In the genomic region with DNA sequence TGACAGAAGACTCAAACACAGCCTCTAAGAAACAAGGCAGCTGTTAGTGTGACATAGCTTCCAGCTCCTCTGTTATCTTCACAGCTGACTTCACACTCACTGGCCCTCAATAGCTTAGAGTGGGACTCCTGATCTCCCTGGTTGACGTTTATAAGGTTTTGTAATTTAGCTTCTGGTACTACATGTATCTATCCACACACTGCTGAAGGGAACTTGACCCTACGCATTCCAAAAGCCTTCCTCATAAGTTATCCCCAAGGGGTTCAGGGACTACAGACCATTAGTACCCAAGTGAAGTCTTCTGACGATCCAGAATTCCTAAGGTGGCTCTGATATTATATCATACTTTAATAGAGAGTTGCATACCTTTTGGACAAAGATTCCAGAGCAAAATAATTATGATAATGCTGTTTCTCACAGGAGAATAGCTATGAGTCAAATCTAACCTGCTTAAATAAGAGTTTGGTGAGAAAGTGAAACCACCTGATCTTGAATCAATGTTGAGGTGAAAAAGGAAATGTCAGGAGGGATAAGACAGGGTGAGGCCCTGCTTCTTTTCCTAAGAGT, we compare ENCODE assay signal across 9 cellular contexts. TPM values are rescaled to one million over a fixed set of nuclear protein-coding genes. Genes with fewer than 3 reads are reported as not detected.
DNase-seq lines count a peak whose midpoint lies in the region; TF ChIP-seq lines count a peak whose summit lies in the region.
"Had no signal": no experiment of that assay in that cellular context is flagged by ENCODE, and none has a peak within 500 bp of the region (broad histone marks: within the 10 kb centered on the region; RNA-seq: fewer than 3 reads in every experiment).

No MANE protein-coding gene starts in this region.

- DNase-seq in AG10803 (ENCODE audit: low read depth) (peak; percentile 71), GM23248 (peak; percentile 52), iris pigment epithelial cell (ENCODE audit: low read depth) (peak; percentile 86), NCI-H1930 (lab: John Stamatoyannopoulos, UW) (no peak), erythroblast (lab: John Stamatoyannopoulos, UW) (no peak), MG63 (no peak), type B pancreatic cell (ENCODE audit: extremely low spot score, unreplicated experiment) (no peak)
- DNase-seq: NCI-H82 had no signal

- H3K36me3 ChIP-seq in GM23248 (ENCODE audit: low read depth) (no peaks in the 10 kb centered on the region), MG63 (no peaks in the 10 kb centered on the region)

- H2AFZ ChIP-seq in GM23248, result no peak overlapping the region

- H3K9me3 ChIP-seq in GM23248 (ENCODE audit: low read depth) (no peaks in the 10 kb centered on the region), MG63 (no peaks in the 10 kb centered on the region)

- H3K27ac Mint-ChIP-seq in type B pancreatic cell, result no peak overlapping the region

- TF ChIP-seq CTCF in AG10803 (conservative IDR thresholded peaks at IDR 0.05; ENCODE audit: low read length) (no peak), WI38 (IDR thresholded peaks at IDR 0.05; ENCODE audit: low read depth, low read length) (no peak), type B pancreatic cell (conservative IDR thresholded peaks at IDR 0.05) (no peak)

- H3K27ac ChIP-seq in GM23248, result peak overlapping the region; percentile 1; the same call in 1 of the 2 replicates

- no peaks in the 10 kb centered on the region for H3K36me3 Mint-ChIP-seq in type B pancreatic cell

- peaks cover 11% of the 10 kb centered on the region for H3K4me1 Mint-ChIP-seq in type B pancreatic cell (ENCODE audit: unreplicated experiment)

- peak overlapping the region; percentile 12 for H3K4me2 ChIP-seq in GM23248 (ENCODE audit: unreplicated experiment)

- no peaks in the 10 kb centered on the region for H3K27me3 Mint-ChIP-seq in type B pancreatic cell

- no peak for TF ChIP-seq POLR2A in erythroblast (IDR thresholded peaks at IDR 0.05; ENCODE audit: low read length)

- H3K4me3 Mint-ChIP-seq in type B pancreatic cell, result no peak overlapping the region

- in situ Hi-C loops in GM23248 (cut with MboI), result no loop called here

- H4K20me1 ChIP-seq in GM23248 (ENCODE audit: insufficient read depth), result no peaks in the 10 kb centered on the region

- WGBS in GM23248 (ENCODE audit: low coverage in 1 of 2, low lambda C conversion rate in 2 of 2, missing lambda C conversion rate in 2 of 2), 2 experiments, result 49 to 56% methylated on average over 3 of the region's 3 CpGs

- peaks cover 17% of the 10 kb centered on the region for H3F3A ChIP-seq in GM23248 (ENCODE audit: insufficient read depth)

- no peak overlapping the region for H3K9ac ChIP-seq in GM23248

- H3K9me2 ChIP-seq in GM23248 (ENCODE audit: insufficient read depth), result no peaks in the 10 kb centered on the region

- H3K79me2 ChIP-seq in GM23248 (ENCODE audit: insufficient read depth), result no peaks in the 10 kb centered on the region; the same call in 1 of the 2 replicates

- H3K4me1 ChIP-seq in GM23248 (ENCODE audit: insufficient read depth), result peaks cover 11% of the 10 kb centered on the region; the same call in 1 of the 2 replicates

- H3K4me3 ChIP-seq in AG10803 (ENCODE audit: low read length), result no peak overlapping the region
- no peak overlapping the region for H3K4me3 ChIP-seq in GM23248
- H3K4me3 ChIP-seq in WI38 (ENCODE audit: low read depth, low read length), result peak overlapping the region; percentile 26
- H3K4me3 ChIP-seq in MG63, result no peak overlapping the region

- no peaks in the 10 kb centered on the region for H3K27me3 ChIP-seq in GM23248 (replicated peaks; ENCODE audit: insufficient read depth)
- H3K27me3 ChIP-seq in MG63, result no peaks in the 10 kb centered on the region

- no peaks in the 10 kb centered on the region for H3K9me3 Mint-ChIP-seq in type B pancreatic cell

RNA-seq across cellular contexts. Expression of a gene that starts 14.5 kb away (rescaled TPM):
- 21.9 and 38.3 TPM in 2 replicates for total RNA-seq in GM23248 (2014; rRNA removed; shearing (Covaris generic))
- polyA plus RNA-seq in GM23248 (2016; fragmentation: Nextera tagmentation; extraction: Ambion mirVana), result 10.2 and 10.3 TPM in 2 replicates
- total RNA-seq in MG63 (2014; rRNA removed; shearing (Covaris generic); ENCODE audit: low replicate concordance), result 50.9 and 53.7 TPM in 2 replicates
- 86.7 and 101 TPM in 2 replicates for total RNA-seq in type B pancreatic cell (ENCODE audit: low replicate concordance)

RNA-seq across cellular contexts. Expression of a gene that starts 14.6 kb away (rescaled TPM):
- total RNA-seq in GM23248 (2014; rRNA removed; shearing (Covaris generic)), result 16.9 and 18.3 TPM in 2 replicates
- polyA plus RNA-seq in GM23248 (2016; fragmentation: Nextera tagmentation; extraction: Ambion mirVana), result 15.1 and 16.7 TPM in 2 replicates
- 22.4 and 35.2 TPM in 2 replicates for total RNA-seq in MG63 (2014; rRNA removed; shearing (Covaris generic); ENCODE audit: low replicate concordance)
- 26.1 and 28.5 TPM in 2 replicates for total RNA-seq in type B pancreatic cell (ENCODE audit: low replicate concordance)

RNA-seq across cellular contexts. Expression of a gene that starts 16.3 kb away (rescaled TPM):
- total RNA-seq in GM23248 (2014; rRNA removed; shearing (Covaris generic)), result not detected in 2 replicates
- polyA plus RNA-seq in GM23248 (2016; fragmentation: Nextera tagmentation; extraction: Ambion mirVana), result not detected in 2 replicates
- not detected in 2 replicates for total RNA-seq in MG63 (2014; rRNA removed; shearing (Covaris generic); ENCODE audit: low replicate concordance)
- 1.6 TPM in 1 of 2 replicates, not detected in the other for total RNA-seq in type B pancreatic cell (ENCODE audit: low replicate concordance)

Comparison
In these comparisons a context has a peak if more than half of its experiments do, and no peak if none do; other contexts are left out.
1. DNase-seq: peak in AG10803 (single experiment), GM23248 (single experiment) and iris pigment epithelial cell (single experiment); none in NCI-H1930 (0 of 2), erythroblast (0 of 2), MG63 (single experiment) and type B pancreatic cell (single experiment).